Comparison of ENCODE assay signal across 8 cellular contexts in the genomic region with DNA sequence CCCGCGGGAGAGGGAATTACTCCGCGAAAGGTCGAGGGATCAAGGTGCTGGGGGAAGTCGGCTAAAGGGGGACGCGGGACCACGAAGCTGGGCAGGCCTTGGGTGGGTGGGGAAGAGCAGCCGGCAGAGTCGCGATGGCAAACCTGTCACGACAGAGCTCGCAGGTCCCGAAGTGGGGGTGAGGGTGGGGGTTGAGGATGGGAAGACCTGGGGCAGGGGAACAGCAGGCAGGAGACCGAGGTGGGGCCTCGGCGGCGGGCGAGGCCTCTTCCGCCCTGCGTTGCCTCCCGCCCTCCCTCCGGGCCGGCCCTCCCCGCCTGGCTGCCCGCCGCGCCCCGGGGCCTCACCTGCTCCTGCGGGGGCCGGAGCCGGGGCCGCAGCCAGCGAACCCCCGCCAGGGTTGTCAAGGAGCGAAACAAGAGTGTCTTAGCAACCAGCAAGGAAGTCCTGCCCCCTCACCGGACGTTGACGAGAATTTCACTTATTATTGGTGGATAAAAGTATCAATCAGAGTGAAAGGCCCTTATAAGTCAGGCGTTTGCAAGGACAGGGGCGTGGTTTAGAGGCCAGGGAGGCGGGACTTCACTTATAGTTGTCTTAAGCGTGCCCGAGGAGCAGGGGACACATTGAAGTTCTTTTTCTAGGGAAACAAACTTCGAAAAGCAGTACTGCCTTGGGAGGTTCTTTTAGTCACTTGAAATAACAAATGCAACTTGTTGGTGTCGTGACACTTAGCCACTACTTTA. TPM values are rescaled to one million over a fixed set of nuclear protein-coding genes. Genes with fewer than 3 reads are reported as not detected.
DNase-seq lines count a peak whose midpoint lies in the region; ATAC-seq and TF ChIP-seq lines count a peak whose summit lies in the region.

A gene with protein sequence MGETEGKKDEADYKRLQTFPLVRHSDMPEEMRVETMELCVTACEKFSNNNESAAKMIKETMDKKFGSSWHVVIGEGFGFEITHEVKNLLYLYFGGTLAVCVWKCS (minus strand): TSS at position 423 of the 746 bp plus-strand sequence. CDS start 11,412 bp downstream, outside the sequence.

- peaks cover 43% of the 10 kb centered on the region for H3K27me3 Mint-ChIP-seq in type B pancreatic cell

- no peak for TF ChIP-seq CTCF in GM13977 (IDR thresholded peaks at IDR 0.05; ENCODE audit: extremely low read depth, insufficient read depth, missing control alignments)
- TF ChIP-seq CTCF in heart right ventricle (IDR thresholded peaks at IDR 0.05) = no peak
- no peak for TF ChIP-seq CTCF in type B pancreatic cell (conservative IDR thresholded peaks at IDR 0.05)

- in situ Hi-C loops in GM13977 (cut with MboI; ENCODE audit: low pct_unique_long_range_greater_than_20kb, low sequenced_read_pairs, unreplicated experiment) = no loop called here

- H3K36me3 ChIP-seq in heart right ventricle = peaks cover 0 to 17% (median 0%) of the 10 kb centered on the region in 9 donors

- DNase-seq in GM13977 (ENCODE audit: low spot score) (peak; percentile 99), NCI-H146 treated with DMSO at 0.1 percent for 48 hours (lab: John Stamatoyannopoulos, UW; ENCODE audit: unreplicated experiment) (peak; percentile 94), T-helper 1 cell (peak; percentile 79 to 95 (median 88)), amniotic stem cell (lab: John Stamatoyannopoulos, UW) (peak; percentile 96), heart right ventricle (peak; percentile 89 to 97), pons (ENCODE audit: low spot score) (peak; percentile 100), type B pancreatic cell (ENCODE audit: extremely low spot score, unreplicated experiment) (peak; percentile 85)

- intact Hi-C loops in heart right ventricle (cut with DNase I) = loop anchor here in 1 of 10 donors (5.0 kb wide), 1 partner anchor 48 kb away; the partner anchor contains the start of gene NPTXR

- peak within 1 kb of the TSS; percentile 67 to 97 (median 74) for H3K4me3 ChIP-seq in heart right ventricle

- peaks cover 4 to 24% (median 21%) of the 10 kb centered on the region in 9 donors for H3K4me1 ChIP-seq in heart right ventricle

- no peaks in the 10 kb centered on the region for H3K27me3 ChIP-seq in heart right ventricle

- peaks cover 0 to under 1% (median 0%) of the 10 kb centered on the region in 11 donors for H3K9me3 ChIP-seq in heart right ventricle

- H3K27ac Mint-ChIP-seq in type B pancreatic cell = peak within 1 kb of the TSS; percentile 75

- 0 to 1% methylated on average over 43 to 47 of the region's 47 CpGs for WGBS in heart right ventricle, 2 donors

- H3K4me1 Mint-ChIP-seq in type B pancreatic cell (ENCODE audit: unreplicated experiment) = peaks cover 12% of the 10 kb centered on the region

- H3K27ac ChIP-seq in heart right ventricle = peak within 1 kb of the TSS; percentile 52 to 93 (median 85)

- H3K9me3 Mint-ChIP-seq in type B pancreatic cell = no peaks in the 10 kb centered on the region

- ATAC-seq in HG02884 (IDR thresholded peaks at IDR 0.05; ENCODE audit: unreplicated experiment) = peak; percentile 86
- ATAC-seq in heart right ventricle = peak; percentile 94 to 99 (median 98)

- peak within 1 kb of the TSS; percentile 94 for H3K4me3 Mint-ChIP-seq in type B pancreatic cell

- H3K36me3 Mint-ChIP-seq in type B pancreatic cell = no peaks in the 10 kb centered on the region

RNA-seq across cellular contexts. Expression of the gene that starts here (rescaled TPM):
- total RNA-seq in heart right ventricle = 10 to 100 TPM in 4 of 10 donors, 1 to 10 TPM in 6; 8.3 to 11.7 (median 9.9) TPM
- 10 to 100 TPM in 1 of 2 donors, 1 to 10 TPM in 1; 7.7 to 10.7 TPM for polyA plus RNA-seq in heart right ventricle
- 23.9 and 31.5 TPM in 2 replicates for total RNA-seq in type B pancreatic cell (ENCODE audit: low replicate concordance)

Comparison
In these comparisons a context has a peak if more than half of its experiments do, and no peak if none do; other contexts are left out.
1. Peak in every context shown above with its lines: DNase-seq, ATAC-seq, H3K4me3 ChIP-seq and H3K27ac ChIP-seq.